In genomic region chr16:57815987-57816745, GRCh38 we compare ENCODE assay signal across 8 cellular contexts. TPM values are rescaled to one million over a fixed set of nuclear protein-coding genes. Genes with fewer than 3 reads are reported as not detected.
DNase-seq lines count a peak whose midpoint lies in the region; ATAC-seq and TF ChIP-seq lines count a peak whose summit lies in the region.

No MANE protein-coding gene starts in this region.

- ATAC-seq in GM18502 (IDR thresholded peaks at IDR 0.05; ENCODE audit: poor library complexity, unreplicated experiment) = peak; percentile 71

- no peak for TF ChIP-seq CTCF in thyroid gland (IDR thresholded peaks at IDR 0.05)

- H3K36me3 ChIP-seq in MG63 (no peaks in the 10 kb centered on the region), thyroid gland (no peaks in the 10 kb centered on the region)

- in situ Hi-C loops in ACHN (cut with HindIII; ENCODE audit: low pct_ligation_motif_present, low pct_unique_long_range_greater_than_20kb, low sequenced_read_pairs) = no loop called here

- WGBS in thyroid gland, 2 donors = 26 to 49% methylated on average over 7 to 12 of the region's 16 CpGs

- H3K9me3 ChIP-seq in MG63 (no peaks in the 10 kb centered on the region), thyroid gland (no peaks in the 10 kb centered on the region)

- intact Hi-C loops in thyroid gland (cut with DNase I) = no loop called here

- peak in 1 of 2 donors; percentile 83 for TF ChIP-seq POLR2A in thyroid gland (IDR thresholded peaks at IDR 0.05)

- H3K4me3 ChIP-seq in MG63 (no peak overlapping the region), thyroid gland (replicated peaks in 1 of 3) (no peak overlapping the region)

- peak overlapping the region; percentile 98 to 100 (median 98) for H3K27ac ChIP-seq in thyroid gland

- DNase-seq in ACHN = peak; percentile 95
- DNase-seq in MG63 = peak; percentile 100
- peak; percentile 57 for DNase-seq in activated CD4-positive, alpha-beta T cell treated with anti-CD3 and anti-CD28 coated beads for 48 hours
- DNase-seq in epidermal melanocyte (ENCODE audit: insufficient read length, low spot score) = peak; percentile 73
- DNase-seq in mucosa of gallbladder (ENCODE audit: low spot score) = peak; percentile 91
- DNase-seq in thyroid gland = peak; percentile 97
- DNase-seq in superior temporal gyrus (ENCODE audit: extremely low spot score) = no peak

- peaks cover 29 to 31% of the 10 kb centered on the region in 2 donors for H3K4me1 ChIP-seq in thyroid gland

- H3K27me3 ChIP-seq in MG63 = no peaks in the 10 kb centered on the region
- no peaks in the 10 kb centered on the region for H3K27me3 ChIP-seq in thyroid gland

RNA-seq across cellular contexts. Expression of gene KIFC3, which starts 13.9 kb away (rescaled TPM):
- 196 and 322 TPM in 2 replicates for total RNA-seq in MG63 (2014; rRNA removed; shearing (Covaris generic); ENCODE audit: low replicate concordance)
- 39.3 TPM for total RNA-seq in mucosa of gallbladder
- 100 to 1,000 TPM in 3 of 4 donors, 10 to 100 TPM in 1; 88.8 to 153 (median 132) TPM for total RNA-seq in thyroid gland
